Comparison of ENCODE assay signal across 1 cellular context in genomic region chr1:59418361-59418760, GRCh38.
TF ChIP-seq lines count a peak whose summit lies in the region.

No MANE protein-coding gene starts in this region.

TF ChIP-seq in K562, 482 proteins besides CTCF, POLR2A, EP300 and RAD21 (continued from another document):
- TF ChIP-seq, protein P1, sequence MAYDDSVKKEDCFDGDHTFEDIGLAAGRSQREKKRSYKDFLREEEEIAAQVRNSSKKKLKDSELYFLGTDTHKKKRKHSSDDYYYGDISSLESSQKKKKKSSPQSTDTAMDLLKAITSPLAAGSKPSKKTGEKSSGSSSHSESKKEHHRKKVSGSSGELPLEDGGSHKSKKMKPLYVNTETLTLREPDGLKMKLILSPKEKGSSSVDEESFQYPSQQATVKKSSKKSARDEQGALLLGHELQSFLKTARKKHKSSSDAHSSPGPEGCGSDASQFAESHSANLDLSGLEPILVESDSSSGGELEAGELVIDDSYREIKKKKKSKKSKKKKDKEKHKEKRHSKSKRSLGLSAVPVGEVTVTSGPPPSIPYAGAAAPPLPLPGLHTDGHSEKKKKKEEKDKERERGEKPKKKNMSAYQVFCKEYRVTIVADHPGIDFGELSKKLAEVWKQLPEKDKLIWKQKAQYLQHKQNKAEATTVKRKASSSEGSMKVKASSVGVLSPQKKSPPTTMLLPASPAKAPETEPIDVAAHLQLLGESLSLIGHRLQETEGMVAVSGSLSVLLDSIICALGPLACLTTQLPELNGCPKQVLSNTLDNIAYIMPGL (CRISPR knock-in tag; IDR thresholded peaks at IDR 0.05), result no peak
- no peak for TF ChIP-seq ZBTB26 (CRISPR knock-in tag; IDR thresholded peaks at IDR 0.05)
- no peak for TF ChIP-seq IRF1 (CRISPR knock-in tag; IDR thresholded peaks at IDR 0.05; ENCODE audit: borderline replicate concordance)
